8 cellular contexts compared by ENCODE assay signal in genomic region chr12:67070307-67070600, GRCh38.
A peak's percentile ranks its signal among the peaks of the same experiment; 100 is the strongest.
DNase-seq lines count a peak whose midpoint lies in the region; ATAC-seq and TF ChIP-seq lines count a peak whose summit lies in the region.

No MANE protein-coding gene starts in this region.

- peak overlapping the region; percentile 89 for H2AFZ ChIP-seq in PC-3 (ENCODE audit: low read length)

- H3K9ac ChIP-seq in PC-3 (ENCODE audit: low read length): peak overlapping the region; percentile 62; the same call in 1 of the 2 replicates

- H3K27ac Mint-ChIP-seq in central memory CD8-positive, alpha-beta T cell (ENCODE audit: low read depth): no peak overlapping the region
- no peak overlapping the region for H3K27ac Mint-ChIP-seq in nephron progenitor cell

- peaks cover 90% of the 10 kb centered on the region for H3K27me3 Mint-ChIP-seq in central memory CD8-positive, alpha-beta T cell
- peaks cover 21% of the 10 kb centered on the region for H3K27me3 Mint-ChIP-seq in nephron progenitor cell (ENCODE audit: low read depth, poor library complexity)

- no peaks in the 10 kb centered on the region; the same call in 1 of the 2 replicates for H3F3A ChIP-seq in DOHH2 (ENCODE audit: control insufficient read depth, insufficient read depth)
- H3F3A ChIP-seq in PC-3 (ENCODE audit: low read length, unreplicated experiment): no peaks in the 10 kb centered on the region

- no TSS peak for BruUV-seq in PC-3 (replicated peaks; lab: Mats Ljungman, UMichigan)

- peaks cover 4% of the 10 kb centered on the region for H3K36me3 Mint-ChIP-seq in central memory CD8-positive, alpha-beta T cell (ENCODE audit: insufficient read depth)
- no peaks in the 10 kb centered on the region for H3K36me3 Mint-ChIP-seq in nephron progenitor cell (ENCODE audit: low read depth)

- no peak for DNase-seq in PC-3
- no peak for DNase-seq in central memory CD8-positive, alpha-beta T cell (ENCODE audit: low spot score in 2 of 2)
- DNase-seq in nephron progenitor cell: no peak
- no peak for DNase-seq in pons (ENCODE audit: low spot score)

- CTCF ChIA-PET in PC-3 (lab: Charles Lee): no interaction called here

- no peaks in the 10 kb centered on the region for H3K9me3 Mint-ChIP-seq in central memory CD8-positive, alpha-beta T cell
- H3K9me3 Mint-ChIP-seq in nephron progenitor cell: no peaks in the 10 kb centered on the region

- H3K4me3 ChIP-seq in DOHH2 (ENCODE audit: low read length): peak overlapping the region; percentile 83
- peak overlapping the region; percentile 79 for H3K4me3 ChIP-seq in PC-3 (ENCODE audit: low read length)

- no peak overlapping the region for H3K27ac ChIP-seq in DOHH2 (ENCODE audit: low read depth, low read length)
- H3K27ac ChIP-seq in PC-3 (ENCODE audit: low read length): no peak overlapping the region

- H4K20me1 ChIP-seq in DOHH2 (ENCODE audit: control insufficient read depth, insufficient read depth, low read depth, low read length) (no peaks in the 10 kb centered on the region), PC-3 (ENCODE audit: low read length) (no peaks in the 10 kb centered on the region)

- no peaks in the 10 kb centered on the region for H3K9me3 ChIP-seq in DOHH2 (ENCODE audit: control insufficient read depth, insufficient read depth, low read length)
- H3K9me3 ChIP-seq in PC-3 (ENCODE audit: low read length): no peaks in the 10 kb centered on the region

- H3K27me3 ChIP-seq in DOHH2 (ENCODE audit: control insufficient read depth, low read length) (no peaks in the 10 kb centered on the region; the same call in 1 of the 2 replicates), PC-3 (ENCODE audit: low read length) (no peaks in the 10 kb centered on the region)

- peaks cover 24% of the 10 kb centered on the region for H3K4me1 Mint-ChIP-seq in central memory CD8-positive, alpha-beta T cell
- H3K4me1 Mint-ChIP-seq in nephron progenitor cell: peaks cover 36% of the 10 kb centered on the region

- peak overlapping the region; percentile 93 for H3K4me2 ChIP-seq in DOHH2 (ENCODE audit: low read length)
- H3K4me2 ChIP-seq in PC-3 (ENCODE audit: low read length): peak overlapping the region; percentile 98

- no peaks in the 10 kb centered on the region for H3K9me2 ChIP-seq in DOHH2 (replicated peaks; ENCODE audit: control insufficient read depth, low read length)
- H3K9me2 ChIP-seq in PC-3 (replicated peaks; ENCODE audit: low read length): no peaks in the 10 kb centered on the region

- H3K79me2 ChIP-seq in DOHH2 (ENCODE audit: control insufficient read depth, low read length): peaks cover 30% of the 10 kb centered on the region
- peaks cover 12% of the 10 kb centered on the region for H3K79me2 ChIP-seq in PC-3 (ENCODE audit: low read length)

- no peak for ATAC-seq in PC-3
- no peak for ATAC-seq in central memory CD8-positive, alpha-beta T cell (replicated peaks; ENCODE audit: extremely low read depth, poor library complexity, severe bottlenecking)
- ATAC-seq in GM19397 (IDR thresholded peaks at IDR 0.05; ENCODE audit: unreplicated experiment): no peak
- ATAC-seq in HG03025 (IDR thresholded peaks at IDR 0.05; ENCODE audit: low FRiP score, unreplicated experiment): no peak
- ATAC-seq in GM19351 (IDR thresholded peaks at IDR 0.05; ENCODE audit: unreplicated experiment): no peak

- intact Hi-C loops in PC-3 (cut with micrococcal nuclease): loop anchor here (2.0 kb wide), 1 partner anchor 151 kb away; no protein-coding TSS in a partner anchor

- TF ChIP-seq CTCF in DOHH2 (IDR thresholded peaks at IDR 0.05; ENCODE audit: low read depth, low read length, poor library complexity, severe bottlenecking): no peak
- TF ChIP-seq CTCF in PC-3 (conservative IDR thresholded peaks at IDR 0.05; ENCODE audit: low read depth, low read length): no peak
- TF ChIP-seq CTCF in nephron progenitor cell (IDR thresholded peaks at IDR 0.05): no peak

- POLR2A ChIA-PET in PC-3 (lab: Charles Lee; ENCODE audit: unreplicated experiment): no interaction called here

- H3K36me3 ChIP-seq in DOHH2 (ENCODE audit: control insufficient read depth, low read length) (no peaks in the 10 kb centered on the region), PC-3 (ENCODE audit: low read depth, low read length) (no peaks in the 10 kb centered on the region)

- H3K4me1 ChIP-seq in DOHH2 (ENCODE audit: control insufficient read depth, low read length): peaks cover 20% of the 10 kb centered on the region
- peaks cover 23% of the 10 kb centered on the region for H3K4me1 ChIP-seq in PC-3 (ENCODE audit: insufficient read depth, low read length)

- H3K4me3 Mint-ChIP-seq in central memory CD8-positive, alpha-beta T cell: peak overlapping the region; percentile 81
- H3K4me3 Mint-ChIP-seq in nephron progenitor cell: peak overlapping the region; percentile 90
